8 cellular contexts compared by ENCODE assay signal in the genomic region with DNA sequence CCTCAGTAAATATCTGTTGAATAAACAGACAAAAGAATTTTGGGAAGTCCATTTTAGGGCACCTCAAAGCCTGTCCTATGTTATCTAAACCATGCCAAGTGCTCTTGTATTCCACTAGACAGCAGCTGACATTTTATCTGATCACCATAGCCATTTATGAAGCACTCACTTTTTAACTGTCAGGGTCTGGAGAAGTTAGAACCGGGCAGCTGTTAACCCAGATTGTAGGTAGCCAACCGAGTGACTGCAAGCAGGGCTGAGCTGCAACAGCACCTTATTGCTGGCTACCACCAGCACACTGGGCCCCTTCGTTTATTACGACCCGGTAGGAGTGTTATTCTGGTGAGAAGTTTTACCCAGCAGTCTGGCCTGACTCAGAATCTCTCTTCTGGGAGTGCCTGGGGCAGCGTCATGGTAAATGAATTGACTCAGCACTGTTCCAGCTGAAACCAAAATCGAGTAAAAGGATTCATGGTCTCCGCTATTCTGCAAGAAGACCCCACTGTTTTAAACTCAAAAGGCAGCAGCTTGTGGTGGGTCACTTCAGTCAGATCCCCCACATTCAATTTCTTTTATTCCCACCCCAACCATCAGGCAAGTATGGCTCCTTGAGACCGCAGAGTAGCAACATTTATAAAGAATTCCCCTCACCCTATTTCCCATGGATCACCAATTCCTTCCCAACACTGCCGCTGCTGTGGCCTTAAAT. TPM values are rescaled to one million over a fixed set of nuclear protein-coding genes. Genes with fewer than 3 reads are reported as not detected.
A peak's percentile ranks its signal among the peaks of the same experiment; 100 is the strongest.
DNase-seq lines count a peak whose midpoint lies in the region; TF ChIP-seq lines count a peak whose summit lies in the region.

No MANE protein-coding gene starts in this region.

- H3K4me1 ChIP-seq in esophagus muscularis mucosa (peaks cover 74 to 91% (median 87%) of the 10 kb centered on the region in 4 donors), sigmoid colon (peaks cover 0 to 82% (median 77%) of the 10 kb centered on the region in 4 donors)

- H3K4me1 Mint-ChIP-seq in HFFc6 (ENCODE audit: low read depth): peaks cover 88% of the 10 kb centered on the region

- H3K27me3 Mint-ChIP-seq in HFFc6 (ENCODE audit: insufficient read depth): peaks cover 4% of the 10 kb centered on the region; the same call in 1 of the 2 replicates

- 34% methylated on average over 9 of the region's 10 CpGs for WGBS in esophagus muscularis mucosa
- 50 to 55% methylated on average over 10 of the region's 10 CpGs for WGBS in sigmoid colon, 2 donors

- peak overlapping the region; percentile 96 for H3K27ac Mint-ChIP-seq in HFFc6

- no peaks in the 10 kb centered on the region for H3K27me3 ChIP-seq in esophagus muscularis mucosa
- H3K27me3 ChIP-seq in sigmoid colon: no peaks in the 10 kb centered on the region

- DNase-seq in HFFc6: peak; percentile 76
- DNase-seq in activated CD4-positive, alpha-beta T cell treated with anti-CD3 and anti-CD28 coated beads for 48 hours: peak; percentile 73
- no peak for DNase-seq in esophagus muscularis mucosa (ENCODE audit: extremely low spot score)
- DNase-seq in sigmoid colon: no peak
- DNase-seq in H4 (ENCODE audit: low spot score): no peak
- no peak for DNase-seq in RPMI8226
- no peak for DNase-seq in iPS-NIHi11 (ENCODE audit: low spot score)
- DNase-seq in middle frontal gyrus (ENCODE audit: extremely low spot score, low spot score): no peak

- H3K27ac ChIP-seq in esophagus muscularis mucosa (replicated peaks in 1 of 4) (peak overlapping the region; percentile 96 to 100 (median 98)), sigmoid colon (peak overlapping the region; percentile 98 to 99 (median 99))

- no peaks in the 10 kb centered on the region for H3K9me3 ChIP-seq in esophagus muscularis mucosa
- H3K9me3 ChIP-seq in sigmoid colon: no peaks in the 10 kb centered on the region

- peak overlapping the region; percentile 77 to 95 (median 93) for H3K4me3 ChIP-seq in esophagus muscularis mucosa
- peak overlapping the region in 3 of 4 donors; percentile 96 to 99 (median 99) for H3K4me3 ChIP-seq in sigmoid colon

- H3K9me3 Mint-ChIP-seq in HFFc6: no peaks in the 10 kb centered on the region

- intact Hi-C loops in esophagus muscularis mucosa (cut with DNase I): no loop called here
- intact Hi-C loops in sigmoid colon (cut with DNase I): loop anchor here (10.0 kb wide), 3 partner anchors 194 to 464 kb away; no protein-coding TSS in a partner anchor

- H3K36me3 ChIP-seq in esophagus muscularis mucosa: no peaks in the 10 kb centered on the region
- H3K36me3 ChIP-seq in sigmoid colon: no peaks in the 10 kb centered on the region

- peaks cover 26% of the 10 kb centered on the region for H3K36me3 Mint-ChIP-seq in HFFc6 (ENCODE audit: low read depth)

- TF ChIP-seq CTCF in HFFc6 (IDR thresholded peaks at IDR 0.05) (no peak), esophagus muscularis mucosa (IDR thresholded peaks at IDR 0.05) (no peak), sigmoid colon (IDR thresholded peaks at IDR 0.05) (no peak)

- peak overlapping the region; percentile 99 for H3K4me3 Mint-ChIP-seq in HFFc6

- TF ChIP-seq EP300 in esophagus muscularis mucosa (IDR thresholded peaks at IDR 0.05): no peak
- TF ChIP-seq EP300 in sigmoid colon (IDR thresholded peaks at IDR 0.05): no peak

- TF ChIP-seq POLR2A in esophagus muscularis mucosa (IDR thresholded peaks at IDR 0.05; ENCODE audit: low read depth) (no peak), sigmoid colon (IDR thresholded peaks at IDR 0.05) (no peak)

RNA-seq across cellular contexts. Expression of gene UBE2V1, which starts 1.7 kb away (rescaled TPM):
- 100 to 1,000 TPM; 192 to 242 (median 210) TPM for total RNA-seq in HFFc6 (2021; fragmentation: NEBNext Ultra II Directional; extraction: Animal tissue kit (Norgen Biotek cat#: 25700))
- total RNA-seq in esophagus muscularis mucosa (100 to 1,000 TPM in 1 of 4 donors, 10 to 100 TPM in 3; 66.8 to 104 (median 78.3) TPM), sigmoid colon (100 to 1,000 TPM in 1 of 4 donors, 10 to 100 TPM in 3; 55.0 to 117 (median 65.6) TPM)
- polyA plus RNA-seq in sigmoid colon: 10 to 100 TPM; 80.4 to 94.1 (median 91.3) TPM
- total RNA-seq in H4 (2014; rRNA removed; shearing (Covaris generic)): 28.9 and 81.7 TPM in 2 replicates

RNA-seq across cellular contexts. Expression of gene PEDS1, which starts 42.2 kb away (rescaled TPM):
- total RNA-seq in HFFc6 (2021; fragmentation: NEBNext Ultra II Directional; extraction: Animal tissue kit (Norgen Biotek cat#: 25700)): 10 to 100 TPM; 25.8 to 29.8 (median 27.8) TPM
- total RNA-seq in esophagus muscularis mucosa: 10 to 100 TPM; 22.2 to 50.3 (median 30.7) TPM
- 10 to 100 TPM; 19.1 to 27.4 (median 22.6) TPM for total RNA-seq in sigmoid colon
- 10 to 100 TPM; 13.8 to 24.2 (median 14.3) TPM for polyA plus RNA-seq in sigmoid colon
- 26.9 and 30.3 TPM in 2 replicates for total RNA-seq in H4 (2014; rRNA removed; shearing (Covaris generic))

Comparison
In these comparisons a context has a peak if more than half of its experiments do, and no peak if none do; other contexts are left out.
1. DNase-seq: peak in HFFc6 (single experiment) and activated CD4-positive, alpha-beta T cell treated with anti-CD3 and anti-CD28 coated beads for 48 hours (single experiment); none in esophagus muscularis mucosa (single experiment), sigmoid colon (single experiment), H4 (single experiment), RPMI8226 (single experiment), iPS-NIHi11 (single experiment) and middle frontal gyrus (single experiment).